In genomic region chr1:22852144-22852543, GRCh38 we compare ENCODE assay signal across 19 cellular contexts.
"Had no signal": no experiment of that assay in that cellular context is flagged by ENCODE, and none has a peak within 500 bp of the region (broad histone marks: within the 10 kb centered on the region; RNA-seq: fewer than 3 reads in every experiment).

No MANE protein-coding gene starts in this region.

- ATAC-seq: effector memory CD8-positive, alpha-beta T cell; gastrocnemius medialis; naive thymus-derived CD8-positive, alpha-beta T cell had no signal

- H3K27me3 ChIP-seq: testis, tibial nerve, upper lobe of right lung, vagina had no signal

- H3K4me3 Mint-ChIP-seq: effector memory CD8-positive, alpha-beta T cell; naive thymus-derived CD8-positive, alpha-beta T cell had no signal

- H3K4me3 ChIP-seq: esophagus muscularis mucosa, gastrocnemius medialis, lung, mucosa of descending colon, testis, tibial nerve, upper lobe of right lung, vagina had no signal

- H3K36me3 Mint-ChIP-seq: naive thymus-derived CD8-positive, alpha-beta T cell had no signal

- H3K9me3 ChIP-seq: esophagus muscularis mucosa, gastrocnemius medialis, mucosa of descending colon, testis, tibial nerve, upper lobe of right lung, vagina had no signal

- H3K27ac ChIP-seq: epithelial cell of prostate, esophagus muscularis mucosa, gastrocnemius medialis, testis, tibial nerve, upper lobe of right lung, vagina had no signal

- H3K36me3 ChIP-seq: esophagus muscularis mucosa, gastrocnemius medialis, tibial nerve, upper lobe of right lung, vagina had no signal

- H3K4me1 ChIP-seq: esophagus muscularis mucosa, gastrocnemius medialis, testis, upper lobe of right lung had no signal

- H3K27ac Mint-ChIP-seq: effector memory CD8-positive, alpha-beta T cell had no signal

- H3K9me3 Mint-ChIP-seq: effector memory CD8-positive, alpha-beta T cell; naive thymus-derived CD8-positive, alpha-beta T cell had no signal

- DNase-seq: cortex of kidney; effector memory CD8-positive, alpha-beta T cell; glutamatergic neuron; left colon; left ventricle myocardium superior; naive thymus-derived CD8-positive, alpha-beta T cell; right cardiac atrium; small intestine; stimulated activated CD4-positive, alpha-beta T cell treated with anti-CD3 and anti-CD28 coated beads, Interleukin-12 subunit alpha, Interleukin-12 subunit beta, amount 100 ng/mL, for 4 hours; stimulated activated naive CD4-positive, alpha-beta T cell treated with Interleukin-2 at 50 U/mL for 16 hours; testis; upper lobe of right lung had no signal
